Comparison of ENCODE assay signal across 11 cellular contexts in the genomic region with DNA sequence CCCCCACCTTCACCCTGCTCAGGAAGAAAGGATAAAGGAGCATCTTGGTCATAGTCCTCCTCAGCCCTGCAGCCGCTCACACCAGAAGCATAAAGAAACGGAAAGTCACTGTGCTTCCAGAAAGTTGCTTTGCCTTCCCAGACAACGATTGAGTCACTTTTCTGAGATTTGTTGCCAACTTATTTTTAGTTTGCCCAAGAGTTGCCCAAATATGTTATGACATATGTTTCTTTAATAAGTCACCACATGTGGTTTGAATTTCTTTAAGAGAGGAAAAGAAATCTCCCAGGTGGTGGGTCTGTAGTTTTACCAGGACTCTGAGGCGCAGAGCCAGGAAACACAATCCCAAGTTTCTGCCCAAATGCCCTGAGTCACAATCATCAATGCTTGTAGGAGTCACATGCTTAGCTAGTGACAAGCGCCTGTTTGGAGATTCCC.
DNase-seq lines count a peak whose midpoint lies in the region; ATAC-seq, FAIRE-seq and TF ChIP-seq lines count a peak whose summit lies in the region.
"Had no signal": no experiment of that assay in that cellular context is flagged by ENCODE, and none has a peak within 500 bp of the region (broad histone marks: within the 10 kb centered on the region; RNA-seq: fewer than 3 reads in every experiment).

No MANE protein-coding gene starts in this region.

- intact Hi-C loops in right lobe of liver (cut with DNase I): loop anchor here in 1 of 2 donors (10.0 kb wide), 1 partner anchor 235 kb away; no protein-coding TSS in a partner anchor

- H3K79me2 ChIP-seq in astrocyte (ENCODE audit: insufficient read depth, low read length): no peaks in the 10 kb centered on the region

- H3K4me1 ChIP-seq in astrocyte (ENCODE audit: insufficient read depth, low read length) (peaks cover 16% of the 10 kb centered on the region), right atrium auricular region (peaks cover 0 to 11% of the 10 kb centered on the region in 2 donors), thoracic aorta (ENCODE audit: control insufficient read depth in 1 of 2, low read depth in 2 of 2) (peaks cover 0 to 32% of the 10 kb centered on the region in 2 donors), right lobe of liver (no peaks in the 10 kb centered on the region)
- H3K4me1 ChIP-seq: adrenal gland had no signal

- peaks cover 8% of the 10 kb centered on the region for H3K9me3 ChIP-seq in astrocyte (ENCODE audit: insufficient read depth, low read depth, low read length)
- peaks cover 0 to 16% of the 10 kb centered on the region in 2 donors for H3K9me3 ChIP-seq in right atrium auricular region
- H3K9me3 ChIP-seq in thoracic aorta: peaks cover 12% of the 10 kb centered on the region
- H3K9me3 ChIP-seq in right lobe of liver: no peaks in the 10 kb centered on the region

- H3K36me3 Mint-ChIP-seq in astrocyte (ENCODE audit: low read depth, unreplicated experiment): peaks cover 5% of the 10 kb centered on the region

- peak overlapping the region; percentile 3 for H3K27ac ChIP-seq in astrocyte (ENCODE audit: low read depth, low read length)
- peak overlapping the region; percentile 32 to 40 for H3K27ac ChIP-seq in right atrium auricular region
- H3K27ac ChIP-seq in thoracic aorta: peak overlapping the region; percentile 78 to 80
- no peak overlapping the region for H3K27ac ChIP-seq in right lobe of liver
- H3K27ac ChIP-seq: adrenal gland had no signal

- peak overlapping the region; percentile 6 for H2AFZ ChIP-seq in astrocyte (ENCODE audit: low read depth, low read length)

- no peaks in the 10 kb centered on the region for H3K27me3 Mint-ChIP-seq in astrocyte (ENCODE audit: low read depth, unreplicated experiment)

- H3K36me3 ChIP-seq in astrocyte (ENCODE audit: insufficient read depth, low read length): no peaks in the 10 kb centered on the region
- no peaks in the 10 kb centered on the region for H3K36me3 ChIP-seq in right atrium auricular region
- no peaks in the 10 kb centered on the region for H3K36me3 ChIP-seq in thoracic aorta
- no peaks in the 10 kb centered on the region for H3K36me3 ChIP-seq in right lobe of liver
- H3K36me3 ChIP-seq: adrenal gland had no signal

- H3K27ac Mint-ChIP-seq in astrocyte (ENCODE audit: unreplicated experiment): no peak overlapping the region
- H3K27ac Mint-ChIP-seq: stimulated activated naive CD8-positive, alpha-beta T cell treated with anti-CD3 and anti-CD28 coated beads, Interleukin-15, amount 100 ng/mL, for 72 hours had no signal

- 70% methylated on average over 5 of the region's 5 CpGs for WGBS in right lobe of liver (ENCODE audit: insufficient coverage, low coverage, low lambda C conversion rate, missing lambda C conversion rate)

- no peaks in the 10 kb centered on the region for H4K20me1 ChIP-seq in astrocyte (ENCODE audit: insufficient read depth, low read length)

- peak; percentile 10 for DNase-seq in H54 (ENCODE audit: insufficient read length, low spot score)
- peak; percentile 82 for DNase-seq in astrocyte (ENCODE audit: low read depth)
- DNase-seq in right atrium auricular region (ENCODE audit: low spot score): peak; percentile 64
- peak; percentile 62 for DNase-seq in thoracic aorta (ENCODE audit: low spot score)
- DNase-seq in right lobe of liver: no peak
- no peak for DNase-seq in stimulated activated naive CD8-positive, alpha-beta T cell treated with anti-CD3 and anti-CD28 coated beads, Interleukin-15, Interleukin-2, amounts not matched to agents 100 U/mL and 50 U/mL, for 24 hours
- DNase-seq: adrenal gland; foreskin melanocyte; GDM1; stimulated activated naive CD8-positive, alpha-beta T cell treated with anti-CD3 and anti-CD28 coated beads, Interleukin-15, amount 100 ng/mL, for 72 hours had no signal

- H3K9me3 Mint-ChIP-seq in astrocyte (ENCODE audit: unreplicated experiment): peaks cover 16% of the 10 kb centered on the region

- H3K27me3 ChIP-seq in astrocyte (ENCODE audit: insufficient read depth, low read length) (no peaks in the 10 kb centered on the region), right atrium auricular region (no peaks in the 10 kb centered on the region), thoracic aorta (replicated peaks; ENCODE audit: insufficient read depth) (no peaks in the 10 kb centered on the region), right lobe of liver (no peaks in the 10 kb centered on the region)
- H3K27me3 ChIP-seq: adrenal gland had no signal

- ATAC-seq in thoracic aorta (ENCODE audit: insufficient number of reproducible peaks, low FRiP score, low read depth) (peak; percentile 96), GM21619 (IDR thresholded peaks at IDR 0.05; ENCODE audit: unreplicated experiment) (no peak), right lobe of liver (no peak)
- ATAC-seq in stimulated activated naive CD8-positive, alpha-beta T cell treated with anti-CD3 and anti-CD28 coated beads, Interleukin-15, Interleukin-2, amounts not matched to agents 100 U/mL and 50 U/mL, for 24 hours: no peak
- ATAC-seq: stimulated activated naive CD8-positive, alpha-beta T cell treated with anti-CD3 and anti-CD28 coated beads, Interleukin-15, amount 100 ng/mL, for 72 hours had no signal

- H3K4me2 ChIP-seq in astrocyte (ENCODE audit: low read length): peak overlapping the region; percentile 77

- FAIRE-seq in H54 (lab: Jason Lieb, UNC) (no peak), astrocyte (lab: Jason Lieb, UNC) (peak; percentile 89)

- TF ChIP-seq POLR2A in H54 (IDR thresholded peaks at IDR 0.05; ENCODE audit: low read depth, low read length): no peak
- no peak for TF ChIP-seq POLR2A in right lobe of liver (IDR thresholded peaks at IDR 0.05)

- no peak for TF ChIP-seq CTCF in astrocyte (IDR thresholded peaks at IDR 0.05; ENCODE audit: insufficient read depth, low read depth, low read length)
- no peak for TF ChIP-seq CTCF in right atrium auricular region (IDR thresholded peaks at IDR 0.05)
- no peak for TF ChIP-seq CTCF in thoracic aorta (IDR thresholded peaks at IDR 0.05)
- TF ChIP-seq CTCF in right lobe of liver (IDR thresholded peaks at IDR 0.05): no peak

- peaks cover 9% of the 10 kb centered on the region for H3K4me1 Mint-ChIP-seq in astrocyte (ENCODE audit: low read depth, unreplicated experiment)

- peak overlapping the region; percentile 21 for H3K9ac ChIP-seq in astrocyte (ENCODE audit: low read length)

- no peak overlapping the region for H3K4me3 Mint-ChIP-seq in astrocyte (ENCODE audit: unreplicated experiment)
- H3K4me3 Mint-ChIP-seq: stimulated activated naive CD8-positive, alpha-beta T cell treated with anti-CD3 and anti-CD28 coated beads, Interleukin-15, amount 100 ng/mL, for 72 hours had no signal

- H3K4me3 ChIP-seq in astrocyte (ENCODE audit: insufficient read depth, low read depth, low read length): peak overlapping the region; percentile 34
- H3K4me3 ChIP-seq in right atrium auricular region: no peak overlapping the region
- H3K4me3 ChIP-seq in thoracic aorta: peak overlapping the region; percentile 61
- H3K4me3 ChIP-seq in right lobe of liver: no peak overlapping the region
- H3K4me3 ChIP-seq: adrenal gland had no signal

Comparison
In these comparisons a context has a peak if more than half of its experiments do, and no peak if none do; other contexts are left out.
1. DNase-seq: peak in H54 (single experiment), astrocyte (single experiment), right atrium auricular region (single experiment) and thoracic aorta (single experiment); none in right lobe of liver (0 of 3) and stimulated activated naive CD8-positive, alpha-beta T cell treated with anti-CD3 and anti-CD28 coated beads, Interleukin-15, Interleukin-2, amounts not matched to agents 100 U/mL and 50 U/mL, for 24 hours (single experiment).
2. H3K27ac ChIP-seq: peak in astrocyte (single experiment), right atrium auricular region (2 of 2) and thoracic aorta (2 of 2); none in right lobe of liver (0 of 3).
3. H3K4me3 ChIP-seq: peak in astrocyte (single experiment) and thoracic aorta (single experiment); none in right atrium auricular region (0 of 2) and right lobe of liver (0 of 3).